In the genomic region with DNA sequence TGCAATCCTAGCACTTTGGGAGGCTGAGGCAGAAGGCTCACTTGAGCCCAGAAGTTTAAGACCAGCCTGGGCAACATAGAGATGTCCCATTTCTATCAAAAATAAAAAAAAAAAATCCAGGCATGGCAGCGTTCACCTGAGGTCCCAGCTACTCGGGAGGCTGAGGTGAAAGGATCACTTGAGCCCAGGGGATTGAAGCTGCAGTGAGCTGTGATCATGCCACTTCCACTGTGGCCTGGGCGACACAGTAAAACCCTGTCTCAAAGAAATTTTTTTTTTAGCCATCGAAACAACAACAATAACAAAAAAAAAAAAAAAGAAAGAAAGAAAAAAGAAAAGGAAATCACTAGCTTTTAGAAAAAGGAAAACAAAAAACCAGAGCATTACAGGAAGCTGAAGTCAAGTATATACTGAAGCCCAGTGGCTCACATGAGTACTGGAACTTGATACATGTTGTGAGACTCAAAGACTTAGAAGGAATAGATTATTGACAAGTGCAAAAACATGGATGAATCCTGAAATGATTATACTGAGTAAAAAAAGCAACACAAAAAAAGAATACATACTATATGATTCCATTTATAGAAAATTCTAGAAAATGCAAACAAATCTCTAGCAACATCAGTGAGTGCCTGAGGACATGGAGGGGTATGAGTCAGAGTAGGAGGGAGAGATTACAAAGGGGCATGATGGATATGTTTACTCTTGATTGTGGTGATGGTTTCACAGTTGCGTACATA, we compare ENCODE assay signal across 9 cellular contexts. TPM values are rescaled to one million over a fixed set of nuclear protein-coding genes. Genes with fewer than 3 reads are reported as not detected.
DNase-seq lines count a peak whose midpoint lies in the region; ATAC-seq lines count a peak whose summit lies in the region.
"Had no signal": no experiment of that assay in that cellular context is flagged by ENCODE, and none has a peak within 500 bp of the region (broad histone marks: within the 10 kb centered on the region; RNA-seq: fewer than 3 reads in every experiment).

No MANE protein-coding gene starts in this region.

- no peaks in the 10 kb centered on the region for H3K36me3 ChIP-seq in mesenchymal stem cell (ENCODE audit: control insufficient read depth in 1 of 2, insufficient read depth in 2 of 2, low read depth in 1 of 2, low read length in 2 of 2)

- WGBS in mesenchymal stem cell: 89% methylated on average over 2 of the region's 5 CpGs

- H3K9me3 Mint-ChIP-seq in T-helper 2 cell treated with Interferon-gamma antibody and Interleukin-4, amounts not matched to agents 5 μg/mL and 100 μg/mL, for 36 hours: peaks cover 6% of the 10 kb centered on the region

- H3K4ac ChIP-seq in mesenchymal stem cell (ENCODE audit: low read depth in 1 of 2, low read length in 2 of 2): no peak overlapping the region

- no peak overlapping the region for H2BK5ac ChIP-seq in mesenchymal stem cell (ENCODE audit: low read depth, low read length, poor library complexity, severe bottlenecking)

- H3K18ac ChIP-seq in mesenchymal stem cell (ENCODE audit: low read depth in 1 of 2, low read length in 2 of 2): no peak overlapping the region

- H3K36me3 Mint-ChIP-seq in T-helper 2 cell treated with Interferon-gamma antibody and Interleukin-4, amounts not matched to agents 5 μg/mL and 100 μg/mL, for 36 hours (ENCODE audit: low read depth): peaks cover 7% of the 10 kb centered on the region

- H3K4me3 ChIP-seq in mesenchymal stem cell (ENCODE audit: insufficient read depth in 1 of 2, low read depth in 1 of 2, low read length in 2 of 2): no peak overlapping the region

- no peak overlapping the region for H3K27ac ChIP-seq in mesenchymal stem cell (ENCODE audit: low read length, poor library complexity, severe bottlenecking)

- no peak overlapping the region for H2AK5ac ChIP-seq in mesenchymal stem cell (ENCODE audit: low read length, severe bottlenecking)

- no peaks in the 10 kb centered on the region for H3K9me3 ChIP-seq in mesenchymal stem cell (ENCODE audit: control insufficient read depth, low read length)

- H2AFZ ChIP-seq in mesenchymal stem cell (ENCODE audit: low read depth, low read length): no peak overlapping the region

- peaks cover 46% of the 10 kb centered on the region for H3K4me1 Mint-ChIP-seq in T-helper 2 cell treated with Interferon-gamma antibody and Interleukin-4, amounts not matched to agents 5 μg/mL and 100 μg/mL, for 36 hours (ENCODE audit: low read depth)

- H3K4me2 ChIP-seq in mesenchymal stem cell (ENCODE audit: low read length, poor library complexity, severe bottlenecking): no peak overlapping the region

- no peak overlapping the region for H4K91ac ChIP-seq in mesenchymal stem cell (ENCODE audit: low read length)

- H3K23ac ChIP-seq in mesenchymal stem cell (ENCODE audit: low read length in 2 of 2): no peak overlapping the region

- H3K4me1 ChIP-seq in mesenchymal stem cell (ENCODE audit: control insufficient read depth, insufficient read depth, low read depth, low read length): no peaks in the 10 kb centered on the region

- no peak overlapping the region for H3K9ac ChIP-seq in mesenchymal stem cell (ENCODE audit: low read length)

- H4K8ac ChIP-seq in mesenchymal stem cell (ENCODE audit: low read length): no peak overlapping the region

- H2BK120ac ChIP-seq in mesenchymal stem cell (ENCODE audit: low read depth, low read length): no peak overlapping the region

- H3K79me1 ChIP-seq in mesenchymal stem cell (replicated peaks; ENCODE audit: low read length, poor library complexity, severe bottlenecking): no peaks in the 10 kb centered on the region

- H2BK12ac ChIP-seq in mesenchymal stem cell (ENCODE audit: low read length in 2 of 2): no peak overlapping the region

- ATAC-seq in activated CD4-positive, CD25-positive, alpha-beta regulatory T cell treated with anti-CD3 and anti-CD28 coated beads, Interleukin-2, amount 50 U/mL, for 24 hours: peak; percentile 54 to 68
- ATAC-seq in HG02973 (IDR thresholded peaks at IDR 0.05; ENCODE audit: unreplicated experiment): peak; percentile 45

- H3K27ac Mint-ChIP-seq in T-helper 2 cell treated with Interferon-gamma antibody and Interleukin-4, amounts not matched to agents 5 μg/mL and 100 μg/mL, for 36 hours: peak overlapping the region; percentile 78

- no peaks in the 10 kb centered on the region for H3K27me3 ChIP-seq in mesenchymal stem cell (ENCODE audit: control insufficient read depth in 1 of 2, insufficient read depth in 1 of 2, low read length in 2 of 2)

- H2BK15ac ChIP-seq in mesenchymal stem cell (ENCODE audit: low read depth, poor library complexity, severe bottlenecking): no peak overlapping the region

- H3K14ac ChIP-seq in mesenchymal stem cell (ENCODE audit: low read length in 2 of 2): no peak overlapping the region

- no peak for DNase-seq in activated CD4-positive, CD25-positive, alpha-beta regulatory T cell treated with anti-CD3 and anti-CD28 coated beads, Interleukin-2, amount 50 U/mL, for 72 hours
- no peak for DNase-seq in T-helper 2 cell treated with Interferon-gamma antibody and Interleukin-4, amounts not matched to agents 5 μg/mL and 100 μg/mL, for 36 hours (ENCODE audit: low spot score)
- DNase-seq in mesenchymal stem cell (peak; percentile 47), activated gamma-delta T cell treated with Interleukin-2 at 50 U/mL for 16 hours (no peak), iPS-NIHi7 (ENCODE audit: extremely low spot score) (no peak), HK-2 (ENCODE audit: unreplicated experiment) (no peak)
- DNase-seq: Karpas-422 had no signal

- peak overlapping the region; percentile 58 for H3K4me3 Mint-ChIP-seq in T-helper 2 cell treated with Interferon-gamma antibody and Interleukin-4, amounts not matched to agents 5 μg/mL and 100 μg/mL, for 36 hours

- H3K27me3 Mint-ChIP-seq in T-helper 2 cell treated with Interferon-gamma antibody and Interleukin-4, amounts not matched to agents 5 μg/mL and 100 μg/mL, for 36 hours (ENCODE audit: low read depth): no peaks in the 10 kb centered on the region

RNA-seq across cellular contexts. Expression of a gene that starts 6.1 kb away (rescaled TPM):
- 14.2 TPM for polyA plus RNA-seq in mesenchymal stem cell (2013, experiment 1 of 2)
- 15.5 TPM for polyA plus RNA-seq in mesenchymal stem cell (2013, experiment 2 of 2)
